Comparison of ENCODE assay signal across 16 cellular contexts in genomic region chr4:169815606-169816005, GRCh38. TPM values are rescaled to one million over a fixed set of nuclear protein-coding genes. Genes with fewer than 3 reads are reported as not detected.
A peak's percentile ranks its signal among the peaks of the same experiment; 100 is the strongest.
DNase-seq lines count a peak whose midpoint lies in the region; ATAC-seq and TF ChIP-seq lines count a peak whose summit lies in the region.
"Had no signal": no experiment of that assay in that cellular context is flagged by ENCODE, and none has a peak within 500 bp of the region (broad histone marks: within the 10 kb centered on the region; RNA-seq: fewer than 3 reads in every experiment).

No MANE protein-coding gene starts in this region.

- H3K9me3 Mint-ChIP-seq in nephron progenitor cell: no peaks in the 10 kb centered on the region
- H3K9me3 Mint-ChIP-seq: natural killer cell treated with Interleukin-12 subunit alpha and Interleukin-12 subunit beta and Interleukin-15 and Interleukin-18, amount 100 ng/mL, for 72 hours had no signal

- no peaks in the 10 kb centered on the region for H3K79me2 ChIP-seq in GM23248 (ENCODE audit: insufficient read depth)

- TF ChIP-seq EP300 in tibial nerve (IDR thresholded peaks at IDR 0.05): no peak

- H3K9me2 ChIP-seq in GM23248 (ENCODE audit: insufficient read depth): no peaks in the 10 kb centered on the region; the same call in 1 of the 2 replicates

- 16 to 30% methylated on average over 3 of the region's 3 CpGs for WGBS in GM23248 (ENCODE audit: low coverage in 1 of 2, low lambda C conversion rate in 2 of 2, missing lambda C conversion rate in 2 of 2), 2 experiments
- 54 to 63% methylated on average over 3 of the region's 3 CpGs for WGBS in tibial nerve, 2 donors

- no peak overlapping the region for H2AFZ ChIP-seq in GM23248

- no peak for ATAC-seq in HG03457 (IDR thresholded peaks at IDR 0.05; ENCODE audit: unreplicated experiment)
- ATAC-seq: natural killer cell treated with Interleukin-12 subunit alpha and Interleukin-12 subunit beta and Interleukin-15 and Interleukin-18, amount 100 ng/mL, for 72 hours had no signal

- H3K4me3 ChIP-seq in GM23248 (no peak overlapping the region), fibroblast of mammary gland (ENCODE audit: control insufficient read depth, low read depth, low read length) (no peak overlapping the region), tibial nerve (no peak overlapping the region)
- H3K4me3 ChIP-seq: lung had no signal

- no peaks in the 10 kb centered on the region for H3F3A ChIP-seq in GM23248 (ENCODE audit: insufficient read depth)

- no peak overlapping the region for H3K4me3 Mint-ChIP-seq in nephron progenitor cell
- H3K4me3 Mint-ChIP-seq: natural killer cell treated with Interleukin-12 subunit alpha and Interleukin-12 subunit beta and Interleukin-15 and Interleukin-18, amount 100 ng/mL, for 72 hours had no signal

- peaks cover 6% of the 10 kb centered on the region for H3K27me3 Mint-ChIP-seq in nephron progenitor cell (ENCODE audit: low read depth, poor library complexity)

- no peaks in the 10 kb centered on the region for H3K36me3 ChIP-seq in GM23248 (ENCODE audit: low read depth)
- no peaks in the 10 kb centered on the region for H3K36me3 ChIP-seq in tibial nerve

- H3K27me3 ChIP-seq in GM23248 (replicated peaks; ENCODE audit: insufficient read depth) (no peaks in the 10 kb centered on the region), tibial nerve (no peaks in the 10 kb centered on the region)

- in situ Hi-C loops in GM23248 (cut with MboI): no loop called here

- H3K4me1 ChIP-seq in GM23248 (ENCODE audit: insufficient read depth): no peaks in the 10 kb centered on the region
- H3K4me1 ChIP-seq in tibial nerve: peaks cover 0 to 3% (median 0%) of the 10 kb centered on the region in 4 donors

- no peak for TF ChIP-seq POLR2A in tibial nerve (IDR thresholded peaks at IDR 0.05)

- TF ChIP-seq CTCF in fibroblast of mammary gland (conservative IDR thresholded peaks at IDR 0.05; ENCODE audit: control insufficient read depth, insufficient read depth, low read depth, low read length) (no peak), tibial nerve (IDR thresholded peaks at IDR 0.05) (no peak), nephron progenitor cell (IDR thresholded peaks at IDR 0.05) (no peak)

- DNase-seq in A172 (ENCODE audit: low spot score) (peak; percentile 65), GM23248 (peak; percentile 40), M059J (ENCODE audit: low read depth) (peak; percentile 3), fibroblast of mammary gland (ENCODE audit: low read depth) (peak; percentile 66), 8988T (no peak), tibial nerve (ENCODE audit: low spot score in 2 of 2) (no peak), nephron progenitor cell (no peak)
- DNase-seq: activated effector memory CD4-positive, alpha-beta T cell treated with anti-CD3 and anti-CD28 coated beads, Interleukin-2, amount 50 U/mL, for 16 hours; H7; MM.1S; NCI-H2081 treated with DMSO at 0.1 percent for 48 hours; NCI-H526 treated with DMSO at 0.1 percent for 48 hours; SW 1271 had no signal

- no peak overlapping the region for H3K4me2 ChIP-seq in GM23248 (ENCODE audit: unreplicated experiment)

- H3K9ac ChIP-seq in GM23248: no peak overlapping the region

- H3K36me3 Mint-ChIP-seq in nephron progenitor cell (ENCODE audit: low read depth): no peaks in the 10 kb centered on the region
- H3K36me3 Mint-ChIP-seq: natural killer cell treated with Interleukin-12 subunit alpha and Interleukin-12 subunit beta and Interleukin-15 and Interleukin-18, amount 100 ng/mL, for 72 hours had no signal

- H3K9me3 ChIP-seq in GM23248 (ENCODE audit: low read depth) (no peaks in the 10 kb centered on the region), tibial nerve (no peaks in the 10 kb centered on the region)

- no peaks in the 10 kb centered on the region for H4K20me1 ChIP-seq in GM23248 (ENCODE audit: insufficient read depth)

- H3K27ac Mint-ChIP-seq in nephron progenitor cell: no peak overlapping the region
- H3K27ac Mint-ChIP-seq: natural killer cell treated with Interleukin-12 subunit alpha and Interleukin-12 subunit beta and Interleukin-15 and Interleukin-18, amount 100 ng/mL, for 72 hours had no signal

- H3K27ac ChIP-seq in GM23248 (no peak overlapping the region), tibial nerve (no peak overlapping the region)

- H3K4me1 Mint-ChIP-seq in nephron progenitor cell: peaks cover 9% of the 10 kb centered on the region

RNA-seq across cellular contexts. Expression of gene HPF1, which starts 57.9 kb away (rescaled TPM):
- 55.1 and 81.8 TPM in 2 replicates for total RNA-seq in A172 (2014; rRNA removed; shearing (Covaris generic))
- 21.8 and 40.5 TPM in 2 replicates for total RNA-seq in GM23248 (2014; rRNA removed; shearing (Covaris generic))
- polyA plus RNA-seq in GM23248 (2016; fragmentation: Nextera tagmentation; extraction: Ambion mirVana): 44.4 and 54.1 TPM in 2 replicates
- total RNA-seq in M059J (2014; rRNA removed; shearing (Covaris generic)): 24.6 and 52.0 TPM in 2 replicates
- total RNA-seq in tibial nerve: 10 to 100 TPM; 14.1 to 33.9 (median 24.5) TPM

Comparison
In these comparisons a context has a peak if more than half of its experiments do, and no peak if none do; other contexts are left out.
1. DNase-seq: peak in A172 (single experiment), GM23248 (single experiment), M059J (single experiment) and fibroblast of mammary gland (single experiment); none in 8988T (single experiment), tibial nerve (0 of 2) and nephron progenitor cell (single experiment).